In the genomic region with DNA sequence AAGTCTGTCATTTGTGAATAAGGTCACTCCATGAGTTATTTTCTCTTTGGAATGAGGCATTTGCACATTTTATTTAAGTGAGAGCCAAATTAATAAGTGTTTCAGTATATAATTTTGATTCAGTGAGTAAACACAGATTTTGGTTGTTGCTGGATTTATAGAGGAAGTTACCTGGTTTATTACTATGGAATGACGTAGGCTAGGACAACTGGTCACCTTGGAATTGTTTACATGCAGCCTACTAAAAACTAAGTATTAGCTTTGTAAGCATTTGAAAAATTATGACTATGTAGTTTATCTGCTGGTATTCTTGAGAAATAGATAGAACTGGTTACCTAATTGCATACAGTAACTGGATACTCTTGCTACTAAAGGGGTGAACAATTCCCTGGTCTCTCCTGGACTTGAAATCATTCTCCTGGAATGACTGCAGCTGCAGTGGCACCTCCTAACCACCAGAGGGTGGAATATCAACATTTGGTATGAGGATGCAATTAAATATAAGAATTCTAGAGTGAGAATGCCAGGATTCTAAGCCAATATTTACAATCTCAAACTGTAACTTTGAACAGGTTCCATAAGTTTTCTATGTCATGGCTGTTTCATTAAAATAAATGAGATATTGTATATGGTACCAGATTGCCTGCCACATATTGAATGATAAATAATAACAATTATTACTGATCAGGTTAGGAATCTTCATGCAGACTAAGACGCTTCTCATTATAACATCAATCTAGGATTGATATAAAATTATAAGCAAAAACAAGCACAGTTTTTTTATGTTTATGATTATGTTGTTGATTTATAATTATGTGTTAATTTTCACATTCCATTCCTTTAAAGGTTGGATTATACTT, we compare ENCODE assay signal across 8 cellular contexts. TPM values are rescaled to one million over a fixed set of nuclear protein-coding genes. Genes with fewer than 3 reads are reported as not detected.
DNase-seq lines count a peak whose midpoint lies in the region; ATAC-seq, FAIRE-seq and TF ChIP-seq lines count a peak whose summit lies in the region.

No MANE protein-coding gene starts in this region.

- H3K36me3 ChIP-seq in K562 (ENCODE audit: control insufficient read depth, insufficient read depth, low read length) (no peaks in the 10 kb centered on the region), stomach (no peaks in the 10 kb centered on the region)

- H3K4me3 Mint-ChIP-seq in CD14-positive monocyte, result no peak overlapping the region
- no peak overlapping the region for H3K4me3 Mint-ChIP-seq in stimulated activated effector memory CD8-positive, alpha-beta T cell treated with anti-CD3 and anti-CD28 coated beads, Interleukin-12 subunit alpha, Interleukin-12 subunit beta, amount 100 ng/mL, for 72 hours

- TF ChIP-seq EP300 in K562 (IDR thresholded peaks at IDR 0.05; ENCODE audit: low read length), result no peak
- TF ChIP-seq EP300 in stomach (IDR thresholded peaks at IDR 0.05), result no peak

- no peak overlapping the region for H2AFZ ChIP-seq in K562 (ENCODE audit: low read depth, low read length)

- H3K27me3 ChIP-seq in K562 (ENCODE audit: control insufficient read depth in 2 of 2, insufficient read depth in 2 of 2, low read length in 2 of 2), result no peaks in the 10 kb centered on the region
- no peaks in the 10 kb centered on the region for H3K27me3 ChIP-seq in stomach

- no peaks in the 10 kb centered on the region for H3K9me1 ChIP-seq in K562 (ENCODE audit: control insufficient read depth, insufficient read depth, low read length)

- H4K20me1 ChIP-seq in K562 (replicated peaks; ENCODE audit: control insufficient read depth, insufficient read depth, low read length), result no peaks in the 10 kb centered on the region

- no peaks in the 10 kb centered on the region for H3K4me1 ChIP-seq in K562 (replicated peaks in 1 of 2; ENCODE audit: control insufficient read depth in 2 of 2, insufficient read depth in 2 of 2, low read length in 2 of 2)
- no peaks in the 10 kb centered on the region for H3K4me1 ChIP-seq in stomach

- intact Hi-C loops in CD14-positive monocyte (cut with micrococcal nuclease), result loop anchor here (5.0 to 10.0 kb wide), 2 partner anchors 744 to 746 kb away; no protein-coding TSS in a partner anchor
- intact Hi-C loops in K562 (cut with micrococcal nuclease), result loop anchor here (2.0 kb wide), 1 partner anchor 746 kb away; no protein-coding TSS in a partner anchor
- intact Hi-C loops in stomach (cut with DNase I; ENCODE audit: low total_unique reads), result no loop called here

- H3K27ac Mint-ChIP-seq in CD14-positive monocyte, result no peak overlapping the region
- H3K27ac Mint-ChIP-seq in stimulated activated effector memory CD8-positive, alpha-beta T cell treated with anti-CD3 and anti-CD28 coated beads, Interleukin-12 subunit alpha, Interleukin-12 subunit beta, amount 100 ng/mL, for 72 hours, result no peak overlapping the region

- CTCF ChIA-PET in K562 (lab: Yijun Ruan, JAX; ENCODE audit: low intra/inter-chr PET ratio), result interaction anchor here (0.7 kb wide), 1 partner anchor 746 kb away, joined by 4 read pairs; no protein-coding TSS in a partner anchor

- H3K4me3 ChIP-seq in K562 (no peak overlapping the region), stomach (no peak overlapping the region)

- POLR2A ChIA-PET in K562 (lab: Yijun Ruan, JAX), result no interaction called here

- no peak overlapping the region for H3K9ac ChIP-seq in K562 (ENCODE audit: insufficient read depth in 1 of 2, low read depth in 2 of 2, low read length in 2 of 2)

- WGBS in K562 (ENCODE audit: insufficient coverage, low coverage, missing lambda C conversion rate), result 2% methylated on average over 2 of the region's 2 CpGs
- WGBS in stomach, 5 donors, result 80 to 89% (median 87%) methylated on average over 2 of the region's 2 CpGs

- ATAC-seq in GM18858 (IDR thresholded peaks at IDR 0.05; ENCODE audit: unreplicated experiment) (peak; percentile 58), K562 (0 out of 3 replicates have a peak, but pooled peaks have one; percentile 48), HG03039 (IDR thresholded peaks at IDR 0.05; ENCODE audit: unreplicated experiment) (no peak)
- no peak for ATAC-seq in stimulated activated effector memory CD8-positive, alpha-beta T cell treated with anti-CD3 and anti-CD28 coated beads, Interleukin-12 subunit alpha, Interleukin-12 subunit beta, amount 100 ng/mL, for 72 hours

- H3K4me2 ChIP-seq in K562 (ENCODE audit: insufficient read depth, low read length), result no peak overlapping the region

- DNase-seq in CD14-positive monocyte (ENCODE audit: low spot score), result no peak
- DNase-seq in NCI-H526 (lab: John Stamatoyannopoulos, UW), result peak; percentile 1 to 41
- DNase-seq in K562 (ENCODE audit: extremely low read depth in 1 of 4, low spot score in 3 of 4), result peak; percentile 30 to 48 (median 41)
- peak; percentile 39 for DNase-seq in kidney tubule cell (ENCODE audit: low spot score)
- DNase-seq in stomach, result peak; percentile 56
- DNase-seq in stimulated activated effector memory CD8-positive, alpha-beta T cell treated with anti-CD3 and anti-CD28 coated beads, Interleukin-12 subunit alpha, Interleukin-12 subunit beta, amount 100 ng/mL, for 72 hours (ENCODE audit: low spot score in 2 of 2), result no peak

- no TSS peak for BruUV-seq in K562 (replicated peaks; lab: Mats Ljungman, UMichigan)

- H3K27ac ChIP-seq in K562 (ENCODE audit: extremely low read depth, low read depth, low read length) (no peak overlapping the region), stomach (no peak overlapping the region)

- FAIRE-seq in K562 (lab: Jason Lieb, UNC), result no peak

- no peaks in the 10 kb centered on the region for H3K9me3 ChIP-seq in K562 (replicated peaks; ENCODE audit: control insufficient read depth, insufficient read depth, low read depth, low read length)
- H3K9me3 ChIP-seq in stomach, result peaks cover 0 to 4% (median 0%) of the 10 kb centered on the region in 4 donors

- TF ChIP-seq CTCF in CD14-positive monocyte (IDR thresholded peaks at IDR 0.05) (peak; percentile 77), K562 (IDR thresholded peaks at IDR 0.05 in 2 of 3, conservative IDR thresholded peaks at IDR 0.05 in 1 of 3; ENCODE audit: insufficient read depth in 2 of 3, low read depth in 1 of 3, low read length in 3 of 3) (peak; percentile 46 to 71 (median 69); a peak in 5 of 6 replicates), stomach (IDR thresholded peaks at IDR 0.05) (peak in 5 of 7 experiments; percentile 53 to 88 (median 78))

- TF ChIP-seq POLR2A in K562 (conservative IDR thresholded peaks at IDR 0.05), result no peak
- TF ChIP-seq POLR2A in stomach (IDR thresholded peaks at IDR 0.05), result no peak

- H3K27me3 Mint-ChIP-seq in CD14-positive monocyte (ENCODE audit: low read depth in 3 of 3), result peaks cover 0 to 4% (median 0%) of the 10 kb centered on the region in 3 donors

- H3K4me1 Mint-ChIP-seq in CD14-positive monocyte, result no peaks in the 10 kb centered on the region
- no peaks in the 10 kb centered on the region for H3K4me1 Mint-ChIP-seq in stimulated activated effector memory CD8-positive, alpha-beta T cell treated with anti-CD3 and anti-CD28 coated beads, Interleukin-12 subunit alpha, Interleukin-12 subunit beta, amount 100 ng/mL, for 72 hours

- in situ Hi-C loops in K562 (cut with MboI), result no loop called here

- no peaks in the 10 kb centered on the region for H3K79me2 ChIP-seq in K562 (ENCODE audit: control insufficient read depth, insufficient read depth, low read length)

- TF ChIP-seq RAD21 in K562 (CRISPR knock-in tag; conservative IDR thresholded peaks at IDR 0.05 in 1 of 2, IDR thresholded peaks at IDR 0.05 in 1 of 2), result peak; percentile 47 to 61

- H3K9me3 Mint-ChIP-seq in CD14-positive monocyte, result peaks cover 0 to 7% (median 1%) of the 10 kb centered on the region in 7 donors
- no peaks in the 10 kb centered on the region for H3K9me3 Mint-ChIP-seq in stimulated activated effector memory CD8-positive, alpha-beta T cell treated with anti-CD3 and anti-CD28 coated beads, Interleukin-12 subunit alpha, Interleukin-12 subunit beta, amount 100 ng/mL, for 72 hours

- no peaks in the 10 kb centered on the region for H3K36me3 Mint-ChIP-seq in CD14-positive monocyte
- H3K36me3 Mint-ChIP-seq in stimulated activated effector memory CD8-positive, alpha-beta T cell treated with anti-CD3 and anti-CD28 coated beads, Interleukin-12 subunit alpha, Interleukin-12 subunit beta, amount 100 ng/mL, for 72 hours, result no peaks in the 10 kb centered on the region

RNA-seq across cellular contexts. Expression of a gene that starts 3.5 kb away (rescaled TPM):
- polyA plus RNA-seq in CD14-positive monocyte (not detected), K562 (2011; rRNA removed) (not detected in 2 replicates), K562 (2014; fragmentation: Illumina TruSeq; extraction: Trizol) (not detected in 2 replicates), K562 (2014; fragmentation: Nextera tagmentation; extraction: Ambion mirVana) (not detected), K562 (2014; rRNA removed) (not detected in 2 replicates), stomach (not detected)
- not detected in 2 replicates for total RNA-seq in K562 (2011; cell fraction: chromatin; rRNA removed; ENCODE audit: low replicate concordance)
- not detected in 2 replicates for total RNA-seq in K562 (2011; cell fraction: nucleolus; rRNA removed)
- not detected in 2 replicates for total RNA-seq in K562 (2011; cell fraction: nucleoplasm; rRNA removed)
- total RNA-seq in K562 (2014; rRNA removed) (not detected in 2 replicates), K562 (2014; rRNA removed; fragmentation: Illumina TruSeq; extraction: Trizol) (not detected in 2 replicates), K562 (2015; rRNA removed; fragmentation: Illumina TruSeq; extraction: Trizol) (not detected in 2 replicates), K562 (2021) (not detected in 2 replicates), stomach (not detected)
- not detected in 2 replicates for polyA plus RNA-seq in K562 (2011; cell fraction: cytosol; rRNA removed)
- not detected in 2 replicates for polyA plus RNA-seq in K562 (2011; cell fraction: nucleus; rRNA removed)
- polyA plus RNA-seq in K562 (2012), result not detected in 2 replicates
- polyA minus RNA-seq in K562 (2011; rRNA and poly(A)+ RNA removed), result not detected in 2 replicates
- not detected in 2 replicates for polyA minus RNA-seq in K562 (2011; cell fraction: cytosol; rRNA and poly(A)+ RNA removed)
- polyA minus RNA-seq in K562 (2011; cell fraction: nucleus; rRNA and poly(A)+ RNA removed), result not detected in 2 replicates

RNA-seq across cellular contexts. Expression of a gene that starts 7.5 kb away (rescaled TPM):
- polyA plus RNA-seq in CD14-positive monocyte (not detected), K562 (2011; rRNA removed) (not detected in 2 replicates), K562 (2014; fragmentation: Illumina TruSeq; extraction: Trizol) (not detected in 2 replicates), K562 (2014; fragmentation: Nextera tagmentation; extraction: Ambion mirVana) (not detected), K562 (2014; rRNA removed) (not detected in 2 replicates), stomach (not detected)
- total RNA-seq in K562 (2011; cell fraction: chromatin; rRNA removed; ENCODE audit: low replicate concordance), result not detected in 2 replicates
- not detected in 2 replicates for total RNA-seq in K562 (2011; cell fraction: nucleolus; rRNA removed)
- total RNA-seq in K562 (2011; cell fraction: nucleoplasm; rRNA removed), result not detected in 2 replicates
- total RNA-seq in K562 (2014; rRNA removed) (not detected in 2 replicates), K562 (2014; rRNA removed; fragmentation: Illumina TruSeq; extraction: Trizol) (not detected in 2 replicates), K562 (2015; rRNA removed; fragmentation: Illumina TruSeq; extraction: Trizol) (not detected in 2 replicates), K562 (2021) (not detected in 2 replicates), stomach (not detected)
- not detected in 2 replicates for polyA plus RNA-seq in K562 (2011; cell fraction: cytosol; rRNA removed)
- polyA plus RNA-seq in K562 (2011; cell fraction: nucleus; rRNA removed), result not detected in 2 replicates
- polyA plus RNA-seq in K562 (2012), result not detected in 2 replicates
- not detected in 2 replicates for polyA minus RNA-seq in K562 (2011; rRNA and poly(A)+ RNA removed)
- polyA minus RNA-seq in K562 (2011; cell fraction: cytosol; rRNA and poly(A)+ RNA removed), result not detected in 2 replicates
- polyA minus RNA-seq in K562 (2011; cell fraction: nucleus; rRNA and poly(A)+ RNA removed), result not detected in 2 replicates

RNA-seq across cellular contexts. Expression of a gene that starts 20.8 kb away (rescaled TPM):
- not detected for polyA plus RNA-seq in CD14-positive monocyte
- total RNA-seq in K562 (2011; cell fraction: chromatin; rRNA removed; ENCODE audit: low replicate concordance), result not detected in 2 replicates
- total RNA-seq in K562 (2011; cell fraction: nucleolus; rRNA removed), result not detected in 2 replicates
- not detected in 2 replicates for total RNA-seq in K562 (2011; cell fraction: nucleoplasm; rRNA removed)
- total RNA-seq in K562 (2014; rRNA removed), result not detected in 2 replicates
- not detected in 2 replicates for total RNA-seq in K562 (2014; rRNA removed; fragmentation: Illumina TruSeq; extraction: Trizol)
- not detected in 2 replicates for total RNA-seq in K562 (2015; rRNA removed; fragmentation: Illumina TruSeq; extraction: Trizol)
- not detected in 2 replicates for total RNA-seq in K562 (2021)
- polyA plus RNA-seq in K562 (2011; rRNA removed), result not detected in 2 replicates
- polyA plus RNA-seq in K562 (2011; cell fraction: cytosol; rRNA removed), result not detected in 2 replicates
- polyA plus RNA-seq in K562 (2011; cell fraction: nucleus; rRNA removed), result not detected in 2 replicates
- not detected in 2 replicates for polyA plus RNA-seq in K562 (2012)
- polyA plus RNA-seq in K562 (2014; fragmentation: Illumina TruSeq; extraction: Trizol), result not detected in 2 replicates
- polyA plus RNA-seq in K562 (2014; fragmentation: Nextera tagmentation; extraction: Ambion mirVana), result not detected
- not detected in 2 replicates for polyA plus RNA-seq in K562 (2014; rRNA removed)
- not detected in 2 replicates for polyA minus RNA-seq in K562 (2011; rRNA and poly(A)+ RNA removed)
- not detected in 2 replicates for polyA minus RNA-seq in K562 (2011; cell fraction: cytosol; rRNA and poly(A)+ RNA removed)
- not detected in 2 replicates for polyA minus RNA-seq in K562 (2011; cell fraction: nucleus; rRNA and poly(A)+ RNA removed)
- total RNA-seq in stomach, result not detected
- not detected for polyA plus RNA-seq in stomach

RNA-seq across cellular contexts. Expression of a gene that starts 31.1 kb away (rescaled TPM):
- polyA plus RNA-seq in CD14-positive monocyte (not detected), K562 (2011; rRNA removed) (not detected in 2 replicates), K562 (2014; fragmentation: Illumina TruSeq; extraction: Trizol) (not detected in 2 replicates), K562 (2014; fragmentation: Nextera tagmentation; extraction: Ambion mirVana) (not detected), K562 (2014; rRNA removed) (not detected in 2 replicates), stomach (not detected)
- total RNA-seq in K562 (2011; cell fraction: chromatin; rRNA removed; ENCODE audit: low replicate concordance), result not detected in 2 replicates
- total RNA-seq in K562 (2011; cell fraction: nucleolus; rRNA removed), result not detected in 2 replicates
- not detected in 2 replicates for total RNA-seq in K562 (2011; cell fraction: nucleoplasm; rRNA removed)
- total RNA-seq in K562 (2014; rRNA removed) (not detected in 2 replicates), K562 (2014; rRNA removed; fragmentation: Illumina TruSeq; extraction: Trizol) (not detected in 2 replicates), K562 (2015; rRNA removed; fragmentation: Illumina TruSeq; extraction: Trizol) (not detected in 2 replicates), K562 (2021) (not detected in 2 replicates), stomach (not detected)
- not detected in 2 replicates for polyA plus RNA-seq in K562 (2011; cell fraction: cytosol; rRNA removed)
- polyA plus RNA-seq in K562 (2011; cell fraction: nucleus; rRNA removed), result not detected in 2 replicates
- polyA plus RNA-seq in K562 (2012), result not detected in 2 replicates
- not detected in 2 replicates for polyA minus RNA-seq in K562 (2011; rRNA and poly(A)+ RNA removed)
- polyA minus RNA-seq in K562 (2011; cell fraction: cytosol; rRNA and poly(A)+ RNA removed), result not detected in 2 replicates
- not detected in 2 replicates for polyA minus RNA-seq in K562 (2011; cell fraction: nucleus; rRNA and poly(A)+ RNA removed)

RNA-seq across cellular contexts. Expression of a gene that starts 51.6 kb away (rescaled TPM):
- not detected for polyA plus RNA-seq in CD14-positive monocyte
- total RNA-seq in K562 (2011; cell fraction: chromatin; rRNA removed; ENCODE audit: low replicate concordance), result not detected in 2 replicates
- total RNA-seq in K562 (2011; cell fraction: nucleolus; rRNA removed), result not detected in 2 replicates
- not detected in 2 replicates for total RNA-seq in K562 (2011; cell fraction: nucleoplasm; rRNA removed)
- not detected in 2 replicates for total RNA-seq in K562 (2014; rRNA removed)
- not detected in 2 replicates for total RNA-seq in K562 (2014; rRNA removed; fragmentation: Illumina TruSeq; extraction: Trizol)
- total RNA-seq in K562 (2015; rRNA removed; fragmentation: Illumina TruSeq; extraction: Trizol), result not detected in 2 replicates
- total RNA-seq in K562 (2021), result not detected in 2 replicates
- not detected in 2 replicates for polyA plus RNA-seq in K562 (2011; rRNA removed)
- not detected in 2 replicates for polyA plus RNA-seq in K562 (2011; cell fraction: cytosol; rRNA removed)
- polyA plus RNA-seq in K562 (2011; cell fraction: nucleus; rRNA removed), result not detected in 2 replicates
- polyA plus RNA-seq in K562 (2012), result not detected in 2 replicates
- polyA plus RNA-seq in K562 (2014; fragmentation: Illumina TruSeq; extraction: Trizol), result not detected in 2 replicates
- polyA plus RNA-seq in K562 (2014; fragmentation: Nextera tagmentation; extraction: Ambion mirVana), result not detected
- polyA plus RNA-seq in K562 (2014; rRNA removed), result not detected in 2 replicates
- not detected in 2 replicates for polyA minus RNA-seq in K562 (2011; rRNA and poly(A)+ RNA removed)
- polyA minus RNA-seq in K562 (2011; cell fraction: cytosol; rRNA and poly(A)+ RNA removed), result not detected in 2 replicates
- not detected in 2 replicates for polyA minus RNA-seq in K562 (2011; cell fraction: nucleus; rRNA and poly(A)+ RNA removed)
- total RNA-seq in stomach, result not detected
- not detected for polyA plus RNA-seq in stomach

Comparison
In these comparisons a context has a peak if more than half of its experiments do, and no peak if none do; other contexts are left out.
1. DNase-seq: peak in NCI-H526 (2 of 2), K562 (4 of 4), kidney tubule cell (single experiment) and stomach (single experiment); none in CD14-positive monocyte (single experiment) and stimulated activated effector memory CD8-positive, alpha-beta T cell treated with anti-CD3 and anti-CD28 coated beads, Interleukin-12 subunit alpha, Interleukin-12 subunit beta, amount 100 ng/mL, for 72 hours (0 of 2).
2. ATAC-seq: peak in GM18858 (single experiment) and K562 (single experiment); none in stimulated activated effector memory CD8-positive, alpha-beta T cell treated with anti-CD3 and anti-CD28 coated beads, Interleukin-12 subunit alpha, Interleukin-12 subunit beta, amount 100 ng/mL, for 72 hours (single experiment) and HG03039 (single experiment).
3. Peak in every context shown above with its lines, with median percentiles within 50 percentile points of each other: CTCF ChIP-seq.